17 cellular contexts compared by ENCODE assay signal in the genomic region with DNA sequence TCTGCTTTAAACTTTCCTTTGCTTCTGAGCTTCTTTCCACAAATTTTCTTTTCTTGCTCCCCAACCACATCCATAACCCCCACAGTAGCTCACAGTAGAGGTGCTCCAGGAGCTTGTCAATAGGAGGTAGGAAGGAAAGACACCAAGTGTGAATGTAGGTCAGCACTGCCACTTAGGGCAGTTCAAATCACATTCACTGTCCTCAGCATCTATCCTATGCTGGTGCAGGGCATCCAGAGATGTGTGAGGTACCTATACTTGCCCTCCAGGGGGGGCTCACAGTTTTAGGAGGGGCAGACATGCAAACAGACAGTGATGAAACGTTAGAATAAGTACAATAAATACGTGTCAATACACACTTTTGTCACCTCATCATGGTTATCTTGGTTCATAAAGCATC. TPM values are rescaled to one million over a fixed set of nuclear protein-coding genes. Genes with fewer than 3 reads are reported as not detected.
DNase-seq lines count a peak whose midpoint lies in the region; ATAC-seq and TF ChIP-seq lines count a peak whose summit lies in the region.
"Had no signal": no experiment of that assay in that cellular context is flagged by ENCODE, and none has a peak within 500 bp of the region (broad histone marks: within the 10 kb centered on the region; RNA-seq: fewer than 3 reads in every experiment).

No MANE protein-coding gene starts in this region.

- H3K27ac ChIP-seq in SK-N-SH (ENCODE audit: low read depth in 2 of 2, low read length in 1 of 2), result no peak overlapping the region
- no peak overlapping the region for H3K27ac ChIP-seq in parathyroid adenoma
- H3K27ac ChIP-seq: suprapubic skin had no signal

- H3K9ac ChIP-seq in SK-N-SH (no peak overlapping the region), parathyroid adenoma (no peak overlapping the region)

- peak; percentile 19; the same call in 1 of the 2 replicates for TF ChIP-seq CTCF in SK-N-SH (IDR thresholded peaks at IDR 0.05)
- peak; percentile 20 for TF ChIP-seq CTCF in astrocyte of the spinal cord (IDR thresholded peaks at IDR 0.05; ENCODE audit: low read depth, low read length)
- TF ChIP-seq CTCF in parathyroid adenoma (IDR thresholded peaks at IDR 0.05), result peak; percentile 40
- TF ChIP-seq CTCF in MCF 10A (IDR thresholded peaks at IDR 0.05; ENCODE audit: unreplicated experiment), result no peak

- H3K36me3 ChIP-seq in SK-N-SH (replicated peaks in 1 of 2; ENCODE audit: control insufficient read depth in 1 of 2, insufficient read depth in 2 of 2, low read length in 1 of 2) (no peaks in the 10 kb centered on the region), parathyroid adenoma (ENCODE audit: control insufficient read depth, insufficient read depth, low read length) (no peaks in the 10 kb centered on the region)
- H3K36me3 ChIP-seq: suprapubic skin had no signal

- no peak overlapping the region for H3K4me3 ChIP-seq in SK-N-SH (ENCODE audit: low read depth in 2 of 2, low read length in 1 of 2)
- no peak overlapping the region for H3K4me3 ChIP-seq in astrocyte of the spinal cord (ENCODE audit: low read depth, low read length)
- H3K4me3 ChIP-seq in parathyroid adenoma (ENCODE audit: low read depth, low read length), result no peak overlapping the region
- H3K4me3 ChIP-seq: mucosa of descending colon, suprapubic skin had no signal

- H3K36me3 Mint-ChIP-seq in MCF 10A (ENCODE audit: insufficient read depth, unreplicated experiment), result no peaks in the 10 kb centered on the region

- H3K9me3 ChIP-seq in SK-N-SH, result no peaks in the 10 kb centered on the region
- H3K9me3 ChIP-seq in parathyroid adenoma (ENCODE audit: control insufficient read depth, low read length), result no peaks in the 10 kb centered on the region
- H3K9me3 ChIP-seq: mucosa of descending colon, suprapubic skin had no signal

- no peak for ATAC-seq in SK-N-SH treated with all-trans-retinoic acid at 6 μM for 48 hours
- ATAC-seq: mucosa of descending colon had no signal

- peaks cover 0 to 6% of the 10 kb centered on the region in 2 experiments; a peak in 2 of 4 replicates for H3K4me1 ChIP-seq in SK-N-SH (ENCODE audit: control insufficient read depth in 1 of 2, insufficient read depth in 2 of 2, low read depth in 1 of 2, low read length in 1 of 2)
- H3K4me1 ChIP-seq in parathyroid adenoma, result no peaks in the 10 kb centered on the region

- no peaks in the 10 kb centered on the region for H4K20me1 ChIP-seq in SK-N-SH (ENCODE audit: insufficient read depth)

- H3K4me1 Mint-ChIP-seq in MCF 10A (ENCODE audit: insufficient read depth, unreplicated experiment), result peaks cover 11% of the 10 kb centered on the region

- in situ Hi-C loops in astrocyte of the spinal cord (cut with HindIII; ENCODE audit: low sequenced_read_pairs), result no loop called here

- WGBS in SK-N-SH (ENCODE audit: low lambda C conversion rate), result 32% methylated on average over 2 of the region's 2 CpGs

- no peaks in the 10 kb centered on the region for H3K9me2 ChIP-seq in SK-N-SH

- intact Hi-C loops in MCF 10A (cut with micrococcal nuclease), result no loop called here

- peaks cover 49% of the 10 kb centered on the region for H3K27me3 Mint-ChIP-seq in MCF 10A (ENCODE audit: insufficient read depth, unreplicated experiment)

- TF ChIP-seq RAD21 in SK-N-SH (IDR thresholded peaks at IDR 0.05; ENCODE audit: low read length), result peak; percentile 59

- POLR2A ChIA-PET in SK-N-SH (lab: Yijun Ruan, JAX), result no interaction called here
- POLR2A ChIA-PET in MCF 10A (lab: Yijun Ruan, JAX), result no interaction called here

- H3K27ac Mint-ChIP-seq in MCF 10A (ENCODE audit: low read depth, unreplicated experiment), result no peak overlapping the region

- H3K79me2 ChIP-seq in SK-N-SH (ENCODE audit: insufficient read depth) (no peaks in the 10 kb centered on the region), parathyroid adenoma (peaks cover 6% of the 10 kb centered on the region)

- no peak overlapping the region for H2AFZ ChIP-seq in SK-N-SH (ENCODE audit: low read depth)
- H2AFZ ChIP-seq in parathyroid adenoma, result no peak overlapping the region

- peaks cover 22% of the 10 kb centered on the region for H3K27me3 ChIP-seq in SK-N-SH (ENCODE audit: insufficient read depth)
- H3K27me3 ChIP-seq in parathyroid adenoma (ENCODE audit: control insufficient read depth, insufficient read depth, low read length), result no peaks in the 10 kb centered on the region

- no peak for TF ChIP-seq EP300 in SK-N-SH (IDR thresholded peaks at IDR 0.05; ENCODE audit: borderline replicate concordance in 1 of 2, low read depth in 1 of 2, low read length in 1 of 2)

- no peaks in the 10 kb centered on the region for H3F3A ChIP-seq in SK-N-SH (replicated peaks; ENCODE audit: insufficient read depth)

- DNase-seq in SK-N-SH, result peak; percentile 56
- DNase-seq in LHCN-M2 (ENCODE audit: low read depth), result peak; percentile 29
- DNase-seq in astrocyte of the spinal cord (ENCODE audit: low read depth, low spot score), result no peak
- no peak for DNase-seq in MCF 10A (ENCODE audit: unreplicated experiment)
- DNase-seq in NCI-H2029 (lab: John Stamatoyannopoulos, UW), result no peak
- no peak for DNase-seq in LoVo (ENCODE audit: low spot score)
- DNase-seq: HCEC 1CT, mucosa of descending colon had no signal

- CTCF ChIA-PET in SK-N-SH (lab: Yijun Ruan, JAX), result interaction anchor here (0.7 to 6.5 kb wide), 21 partner anchors 9 to 143 kb away, joined by 3 to 77 read pairs (median 8); no protein-coding TSS in a partner anchor
- CTCF ChIA-PET in MCF 10A (lab: Yijun Ruan, JAX), result interaction anchor here (0.8 to 2.9 kb wide), 9 partner anchors 10 to 152 kb away, joined by 3 to 14 read pairs (median 3); no protein-coding TSS in a partner anchor

- no TSS peak for BruUV-seq in MCF 10A (replicated peaks; lab: Mats Ljungman, UMichigan)

- no peak overlapping the region for H3K4me3 Mint-ChIP-seq in MCF 10A (ENCODE audit: unreplicated experiment)

- no peaks in the 10 kb centered on the region for H3K9me3 Mint-ChIP-seq in MCF 10A (ENCODE audit: unreplicated experiment)
- H3K9me3 Mint-ChIP-seq: central memory CD8-positive, alpha-beta T cell had no signal

- no peak overlapping the region for H3K4me2 ChIP-seq in SK-N-SH
- no peak overlapping the region for H3K4me2 ChIP-seq in parathyroid adenoma (ENCODE audit: low read length)

TF ChIP-seq in SK-N-SH, 30 proteins besides CTCF, POLR2A, EP300 and RAD21:
- peak; percentile 7; the same call in 1 of the 2 replicates for TF ChIP-seq SMC3 (IDR thresholded peaks at IDR 0.05; ENCODE audit: low read depth, low read length)
- no peak for TF ChIP-seq FOSL2 (IDR thresholded peaks at IDR 0.05; ENCODE audit: borderline replicate concordance, low read depth)
- TF ChIP-seq NFIC (IDR thresholded peaks at IDR 0.05; ENCODE audit: borderline replicate concordance), result no peak

TF ChIP-seq in SK-N-SH treated with all-trans-retinoic acid at 6 μM for 48 hours, 23 proteins besides CTCF, POLR2A, EP300 and RAD21:
- no peak for TF ChIP-seq PPARA (CRISPR knock-in tag; IDR thresholded peaks at IDR 0.05; ENCODE audit: borderline replicate concordance)
- no peak for TF ChIP-seq ZNF565 (CRISPR knock-in tag; conservative IDR thresholded peaks at IDR 0.05; ENCODE audit: low read depth)
- no peak for TF ChIP-seq ZFP30 (CRISPR knock-in tag; IDR thresholded peaks at IDR 0.05)
- TF ChIP-seq ARNTL (CRISPR knock-in tag; IDR thresholded peaks at IDR 0.05; ENCODE audit: borderline replicate concordance, low read depth), result no peak
- TF ChIP-seq, protein P1, sequence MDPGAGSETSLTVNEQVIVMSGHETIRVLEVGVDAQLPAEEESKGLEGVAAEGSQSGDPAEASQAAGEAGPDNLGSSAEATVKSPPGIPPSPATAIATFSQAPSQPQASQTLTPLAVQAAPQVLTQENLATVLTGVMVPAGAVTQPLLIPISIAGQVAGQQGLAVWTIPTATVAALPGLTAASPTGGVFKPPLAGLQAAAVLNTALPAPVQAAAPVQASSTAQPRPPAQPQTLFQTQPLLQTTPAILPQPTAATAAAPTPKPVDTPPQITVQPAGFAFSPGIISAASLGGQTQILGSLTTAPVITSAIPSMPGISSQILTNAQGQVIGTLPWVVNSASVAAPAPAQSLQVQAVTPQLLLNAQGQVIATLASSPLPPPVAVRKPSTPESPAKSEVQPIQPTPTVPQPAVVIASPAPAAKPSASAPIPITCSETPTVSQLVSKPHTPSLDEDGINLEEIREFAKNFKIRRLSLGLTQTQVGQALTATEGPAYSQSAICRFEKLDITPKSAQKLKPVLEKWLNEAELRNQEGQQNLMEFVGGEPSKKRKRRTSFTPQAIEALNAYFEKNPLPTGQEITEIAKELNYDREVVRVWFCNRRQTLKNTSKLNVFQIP (CRISPR knock-in tag; IDR thresholded peaks at IDR 0.05; ENCODE audit: borderline replicate concordance, low read depth), result no peak
- no peak for TF ChIP-seq ZNF70 (CRISPR knock-in tag; IDR thresholded peaks at IDR 0.05)
- TF ChIP-seq, protein P2, sequence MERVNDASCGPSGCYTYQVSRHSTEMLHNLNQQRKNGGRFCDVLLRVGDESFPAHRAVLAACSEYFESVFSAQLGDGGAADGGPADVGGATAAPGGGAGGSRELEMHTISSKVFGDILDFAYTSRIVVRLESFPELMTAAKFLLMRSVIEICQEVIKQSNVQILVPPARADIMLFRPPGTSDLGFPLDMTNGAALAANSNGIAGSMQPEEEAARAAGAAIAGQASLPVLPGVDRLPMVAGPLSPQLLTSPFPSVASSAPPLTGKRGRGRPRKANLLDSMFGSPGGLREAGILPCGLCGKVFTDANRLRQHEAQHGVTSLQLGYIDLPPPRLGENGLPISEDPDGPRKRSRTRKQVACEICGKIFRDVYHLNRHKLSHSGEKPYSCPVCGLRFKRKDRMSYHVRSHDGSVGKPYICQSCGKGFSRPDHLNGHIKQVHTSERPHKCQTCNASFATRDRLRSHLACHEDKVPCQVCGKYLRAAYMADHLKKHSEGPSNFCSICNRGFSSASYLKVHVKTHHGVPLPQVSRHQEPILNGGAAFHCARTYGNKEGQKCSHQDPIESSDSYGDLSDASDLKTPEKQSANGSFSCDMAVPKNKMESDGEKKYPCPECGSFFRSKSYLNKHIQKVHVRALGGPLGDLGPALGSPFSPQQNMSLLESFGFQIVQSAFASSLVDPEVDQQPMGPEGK (CRISPR knock-in tag; IDR thresholded peaks at IDR 0.05; ENCODE audit: borderline replicate concordance), result no peak
- TF ChIP-seq ZNF8 (CRISPR knock-in tag; IDR thresholded peaks at IDR 0.05), result no peak
- no peak for TF ChIP-seq OSR1 (CRISPR knock-in tag; IDR thresholded peaks at IDR 0.05)
- no peak for TF ChIP-seq GLIS3 (CRISPR knock-in tag; IDR thresholded peaks at IDR 0.05)
- no peak for TF ChIP-seq BACH2 (CRISPR knock-in tag; IDR thresholded peaks at IDR 0.05; ENCODE audit: borderline replicate concordance)
- TF ChIP-seq ZFP3 (CRISPR knock-in tag; IDR thresholded peaks at IDR 0.05), result no peak
- TF ChIP-seq ESRRG (CRISPR knock-in tag; IDR thresholded peaks at IDR 0.05), result no peak
- TF ChIP-seq RARB (CRISPR knock-in tag; IDR thresholded peaks at IDR 0.05), result no peak

RNA-seq across cellular contexts. Expression of gene SPSB4, which starts 1.5 kb away (rescaled TPM):
- polyA plus RNA-seq in SK-N-SH (2012; rRNA removed), result 0.10 and 0.21 TPM in 2 replicates
- 0.15 and 0.30 TPM in 2 replicates for polyA plus RNA-seq in SK-N-SH (2012; cell fraction: cytosol; rRNA removed)
- polyA plus RNA-seq in SK-N-SH (2012; cell fraction: nucleus; rRNA removed), result 0.04 and 0.07 TPM in 2 replicates
- total RNA-seq in LHCN-M2 (2014; rRNA removed) (0.52 and 0.58 TPM in 2 replicates), MCF 10A (2022) (not detected in 2 replicates)
- polyA plus RNA-seq in LHCN-M2 (2012), result 0.36 TPM
- total RNA-seq: activated CD8-positive, alpha-beta memory T cell treated with anti-CD3 and anti-CD28 coated beads for 36 hours; glomerular endothelial cell; HT-29; RPMI7951 had no signal
- polyA plus RNA-seq: BJ had no signal

Comparison
In these comparisons a context has a peak if more than half of its experiments do, and no peak if none do; other contexts are left out.
1. DNase-seq: peak in SK-N-SH (single experiment) and LHCN-M2 (single experiment); none in astrocyte of the spinal cord (single experiment), MCF 10A (single experiment), NCI-H2029 (single experiment) and LoVo (single experiment).